In the genomic region with DNA sequence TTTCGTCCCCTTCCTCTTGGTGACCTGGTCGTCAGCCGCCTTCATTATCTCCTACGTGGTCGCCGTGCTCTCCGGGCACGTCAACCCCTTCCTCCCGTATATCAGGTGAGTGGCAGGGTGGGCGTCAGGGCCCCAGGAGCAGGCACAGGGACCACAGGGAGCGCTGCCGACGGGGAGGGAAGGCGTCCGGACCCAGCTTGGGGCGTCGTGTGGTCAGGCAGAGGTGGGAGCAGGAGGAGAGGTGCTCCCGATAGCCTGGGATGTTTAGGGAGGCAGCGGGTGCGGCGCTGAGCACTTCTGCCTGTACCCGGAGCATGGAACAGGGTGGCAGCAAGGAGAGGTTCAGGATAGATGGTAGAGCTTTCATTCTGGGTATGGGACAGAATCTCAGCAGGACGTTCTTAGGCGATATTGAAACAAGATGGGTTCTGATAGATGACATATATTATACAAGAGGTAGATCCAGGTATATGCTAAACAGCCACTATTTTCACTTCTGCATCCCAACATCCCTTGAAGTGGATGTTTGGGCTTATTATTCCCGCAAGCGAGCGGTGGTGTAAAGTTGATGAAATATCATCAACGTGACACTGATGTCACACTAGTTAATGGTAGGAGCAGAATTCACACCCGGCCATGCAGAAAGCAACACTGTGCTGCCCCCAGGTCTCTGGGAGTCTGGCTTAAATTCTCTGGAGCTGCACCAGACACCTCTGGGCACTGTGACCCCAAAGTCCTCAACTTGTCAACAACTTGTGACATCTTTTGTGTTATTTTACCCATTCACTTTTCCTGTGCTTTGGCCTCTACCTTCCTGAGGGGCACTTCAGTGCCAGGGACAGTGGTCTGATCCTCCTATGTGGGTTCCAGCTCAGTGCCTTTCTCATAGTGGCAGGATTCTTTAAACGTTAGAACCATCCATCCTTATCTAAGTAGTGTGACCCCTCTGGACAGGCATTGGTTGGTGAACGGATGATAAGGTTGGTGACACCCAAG, we compare ENCODE assay signal across 8 cellular contexts. TPM values are rescaled to one million over a fixed set of nuclear protein-coding genes. Genes with fewer than 3 reads are reported as not detected.
A peak's percentile ranks its signal among the peaks of the same experiment; 100 is the strongest.
DNase-seq lines count a peak whose midpoint lies in the region; ATAC-seq, FAIRE-seq and TF ChIP-seq lines count a peak whose summit lies in the region.

No MANE protein-coding gene starts in this region.

- H3K79me2 ChIP-seq in osteoblast (ENCODE audit: insufficient read depth, low read length), result peaks cover 46% of the 10 kb centered on the region

- BruUV-seq in Caco-2 (replicated peaks; lab: Mats Ljungman, UMichigan), result TSS peak; percentile 41

- H3K36me3 ChIP-seq in Caco-2 (ENCODE audit: control insufficient read depth, insufficient read depth, low read length) (no peaks in the 10 kb centered on the region), osteoblast (ENCODE audit: insufficient read depth, low read length) (peaks cover 14% of the 10 kb centered on the region)

- H3K9me3 Mint-ChIP-seq in Caco-2 (ENCODE audit: unreplicated experiment), result no peaks in the 10 kb centered on the region

- H3K4me1 ChIP-seq in Caco-2 (no peaks in the 10 kb centered on the region), osteoblast (ENCODE audit: insufficient read depth, low read length) (peaks cover 19% of the 10 kb centered on the region)

- FAIRE-seq in HTR-8/SVneo (lab: Jason Lieb, UNC), result no peak

- H3K36me3 Mint-ChIP-seq in Caco-2 (ENCODE audit: insufficient read depth, unreplicated experiment), result peaks cover 36% of the 10 kb centered on the region

- H3K9me3 ChIP-seq in Caco-2 (no peaks in the 10 kb centered on the region), osteoblast (ENCODE audit: low read depth, low read length) (no peaks in the 10 kb centered on the region)

- ATAC-seq in GM19452 (IDR thresholded peaks at IDR 0.05; ENCODE audit: unreplicated experiment) (peak; percentile 10), HG03571 (IDR thresholded peaks at IDR 0.05; ENCODE audit: unreplicated experiment) (peak; percentile 10)

- peak overlapping the region; percentile 96 for H3K4me3 Mint-ChIP-seq in Caco-2 (ENCODE audit: unreplicated experiment)

- TF ChIP-seq CTCF in Caco-2 (IDR thresholded peaks at IDR 0.05; ENCODE audit: insufficient read depth in 1 of 2, low read depth in 1 of 2, low read length in 1 of 2, severe bottlenecking in 1 of 2, unreplicated experiment in 1 of 2), result no peak
- no peak for TF ChIP-seq CTCF in WI38 (IDR thresholded peaks at IDR 0.05; ENCODE audit: low read depth, low read length)
- no peak for TF ChIP-seq CTCF in foreskin fibroblast (IDR thresholded peaks at IDR 0.05; ENCODE audit: low read depth, low read length)
- TF ChIP-seq CTCF in osteoblast (IDR thresholded peaks at IDR 0.05; ENCODE audit: extremely low read depth, low read depth, low read length), result no peak

- H3K27me3 ChIP-seq in Caco-2 (replicated peaks; ENCODE audit: control insufficient read depth, insufficient read depth, low read length) (no peaks in the 10 kb centered on the region), osteoblast (ENCODE audit: insufficient read depth, low read length) (no peaks in the 10 kb centered on the region)

- DNase-seq in Caco-2, result peak; percentile 17 to 42
- DNase-seq in foreskin fibroblast, result peak in 1 of 2 donors; percentile 60
- DNase-seq in osteoblast (ENCODE audit: insufficient read length, low spot score, missing footprints), result peak; percentile 80
- DNase-seq in KG1 (lab: John Stamatoyannopoulos, UW), result no peak
- no peak for DNase-seq in HTR-8/SVneo (ENCODE audit: insufficient read length, low spot score)

- POLR2A ChIA-PET in Caco-2 (lab: Charles Lee), result interaction anchor here (0.7 to 1.0 kb wide), 2 partner anchors 15 to 27 kb away, joined by 3 read pairs; no protein-coding TSS in a partner anchor

- peaks cover 6% of the 10 kb centered on the region for H3K4me1 Mint-ChIP-seq in Caco-2 (ENCODE audit: low read depth, unreplicated experiment)

- H3K4me3 ChIP-seq in Caco-2 (ENCODE audit: low read depth, low read length), result peak overlapping the region; percentile 95
- peak overlapping the region; percentile 95 for H3K4me3 ChIP-seq in WI38 (ENCODE audit: low read depth, low read length)
- H3K4me3 ChIP-seq in foreskin fibroblast (ENCODE audit: low read depth in 1 of 2, low read length in 2 of 2), result peak overlapping the region; percentile 93 to 100
- peak overlapping the region; percentile 88 for H3K4me3 ChIP-seq in osteoblast (ENCODE audit: insufficient read depth, low read length)

- no peaks in the 10 kb centered on the region for H3K27me3 Mint-ChIP-seq in Caco-2 (ENCODE audit: insufficient read depth, unreplicated experiment)

- H3K4me2 ChIP-seq in osteoblast (ENCODE audit: insufficient read depth, low read length), result peak overlapping the region; percentile 88

- H2AFZ ChIP-seq in osteoblast (ENCODE audit: low read length), result peak overlapping the region; percentile 91

- CTCF ChIA-PET in Caco-2 (lab: Charles Lee), result interaction anchor here (0.7 to 1.8 kb wide), 3 partner anchors 13 to 314 kb away, joined by 3 to 6 read pairs (median 3); no protein-coding TSS in a partner anchor

- peak overlapping the region; percentile 98 for H3K27ac ChIP-seq in osteoblast (ENCODE audit: low read depth, low read length)

- intact Hi-C loops in Caco-2 (cut with micrococcal nuclease; ENCODE audit: unreplicated experiment), result loop anchor here (1.0 kb wide), 1 partner anchor 30 kb away; no protein-coding TSS in a partner anchor

- peak overlapping the region; percentile 84 for H3K27ac Mint-ChIP-seq in Caco-2 (ENCODE audit: unreplicated experiment)

- H4K20me1 ChIP-seq in osteoblast (ENCODE audit: insufficient read depth, low read length), result peaks cover 4% of the 10 kb centered on the region

RNA-seq across cellular contexts. Expression of gene DRAM1, which starts 0.7 kb away (rescaled TPM):
- 44.5 and 46.4 TPM in 2 replicates for total RNA-seq in Caco-2 (2022)
- 141 and 150 TPM in 2 replicates for total RNA-seq in osteoblast

RNA-seq across cellular contexts. Expression of gene GNPTAB, which starts 47.4 kb away (rescaled TPM):
- total RNA-seq in Caco-2 (2022) (33.1 and 39.1 TPM in 2 replicates), osteoblast (93.0 and 93.1 TPM in 2 replicates)

Comparison
In these comparisons a context has a peak if more than half of its experiments do, and no peak if none do; other contexts are left out.
1. DNase-seq: peak in Caco-2 (2 of 2) and osteoblast (single experiment); none in KG1 (single experiment) and HTR-8/SVneo (single experiment).
2. Peak in every context shown above with its lines, with median percentiles within 50 percentile points of each other: H3K4me3 ChIP-seq.